Comparison of ENCODE assay signal across 37 cellular contexts in genomic region chr3:113873293-113873692, GRCh38. TPM values are rescaled to one million over a fixed set of nuclear protein-coding genes. Genes with fewer than 3 reads are reported as not detected.
"Had no signal": no experiment of that assay in that cellular context is flagged by ENCODE, and none has a peak within 500 bp of the region (broad histone marks: within the 10 kb centered on the region; RNA-seq: fewer than 3 reads in every experiment).

No MANE protein-coding gene starts in this region.

- H3K9me3 Mint-ChIP-seq: activated B cell treated with CpG ODN at 0.5 μM for 24 hours; activated CD4-positive, alpha-beta memory T cell treated with anti-CD3 and anti-CD28 coated beads for 36 hours; activated CD4-positive, alpha-beta T cell treated with anti-CD3 and anti-CD28 coated beads, Interleukin-2, amount 10 ng/mL, durations not matched to agents 24 days and 14 days; activated CD8-positive, alpha-beta T cell treated with anti-CD3 and anti-CD28 coated beads for 36 hours; activated naive CD4-positive, alpha-beta T cell treated with anti-CD3 and anti-CD28 coated beads, Interleukin-2, amount 10 ng/mL, durations not matched to agents 7 days and 5 days; activated naive CD8-positive, alpha-beta T cell treated with anti-CD3 and anti-CD28 coated beads, Interleukin-2, amount 10 ng/mL, durations not matched to agents 7 days and 5 days; activated naive CD8-positive, alpha-beta T cell treated with anti-CD3 and anti-CD28 coated beads, Interleukin-2, amount 50 U/mL, for 24 hours; activated T-cell treated with anti-CD3 and anti-CD28 coated beads, Interleukin-2, amount 50 U/mL, for 4 hours; activated T-helper 1 cell treated with anti-CD3 and anti-CD28 coated beads, Interleukin-12 subunit alpha, Interleukin-12 subunit beta, Interleukin-2, Interleukin-4 antibody, amounts not matched to agents 30 ng/mL and 10 ng/mL and 1 ng/mL, durations not matched to agents 14 hours and 24 hours and 36 hours; activated T-helper 17 cell treated with anti-CD3 and anti-CD28 coated beads, Interleukin-2, amount 50 U/mL, for 72 hours; central memory CD8-positive, alpha-beta T cell; T-helper 1 cell treated with Interleukin-12 subunit alpha and Interleukin-12 subunit beta and Interleukin-4 antibody, amounts not matched to agents 30 μg/mL and 1 μg/mL, for 36 hours; T-helper 2 cell treated with Interferon-gamma antibody and Interleukin-4, amounts not matched to agents 5 μg/mL and 100 μg/mL, for 36 hours had no signal

- DNase-seq: activated B cell treated with CpG ODN at 0.5 μM for 24 hours; activated CD4-positive, alpha-beta memory T cell treated with anti-CD3 and anti-CD28 coated beads for 36 hours; activated CD4-positive, alpha-beta T cell treated with anti-CD3 and anti-CD28 coated beads for 4 hours; activated CD4-positive, alpha-beta T cell treated with anti-CD3 and anti-CD28 coated beads, Interleukin-2, amount 50 U/mL, for 1 hour; activated CD4-positive, alpha-beta T cell treated with anti-CD3 and anti-CD28 coated beads, Interleukin-2, amount 50 U/mL, for 4 hours; activated CD4-positive, CD25-positive, alpha-beta regulatory T cell treated with anti-CD3 and anti-CD28 coated beads, Interleukin-2, amount 50 U/mL, for 72 hours; activated CD8-positive, alpha-beta memory T cell treated with anti-CD3 and anti-CD28 coated beads, Interleukin-2, amount 50 U/mL, for 4 hours; activated CD8-positive, alpha-beta T cell treated with anti-CD3 and anti-CD28 coated beads for 36 hours; activated effector memory CD4-positive, alpha-beta T cell treated with anti-CD3 and anti-CD28 coated beads, Interleukin-2, amount 50 U/mL, for 16 hours; activated gamma-delta T cell treated with Interleukin-2 at 50 U/mL for 16 hours; activated naive CD4-positive, alpha-beta T cell treated with anti-CD3 and anti-CD28 coated beads, Interleukin-2, amount 10 ng/mL, durations not matched to agents 7 days and 5 days; activated naive CD4-positive, alpha-beta T cell treated with Interleukin-2 at 50 U/mL for 16 hours; activated naive CD8-positive, alpha-beta T cell treated with anti-CD3 and anti-CD28 coated beads, Interleukin-2, amount 10 ng/mL, durations not matched to agents 7 days and 5 days; activated naive CD8-positive, alpha-beta T cell treated with anti-CD3 and anti-CD28 coated beads, Interleukin-2, amount 50 U/mL, for 24 hours; activated T-cell treated with anti-CD3 and anti-CD28 coated beads for 4 hours; activated T-cell treated with anti-CD3 and anti-CD28 coated beads, Interleukin-2, amount 50 U/mL, for 1 hour; activated T-cell treated with anti-CD3 and anti-CD28 coated beads, Interleukin-2, amount 50 U/mL, for 4 hours; activated T-cell treated with anti-CD3 and anti-CD28 coated beads, Interleukin-2, amount 50 U/mL, for 72 hours; amygdala; anterior cingulate cortex; caudate nucleus; SW 1271; T-helper 1 cell; T-helper 2 cell; T-helper 9 cell had no signal

- H3K27me3 Mint-ChIP-seq: activated B cell treated with CpG ODN at 0.5 μM for 24 hours had no signal

- H3K9me3 ChIP-seq: ascending aorta had no signal

- H3K27ac ChIP-seq: ascending aorta, cardiac muscle cell, VCaP had no signal

- H3K4me1 Mint-ChIP-seq: activated B cell treated with CpG ODN at 0.5 μM for 24 hours; activated CD4-positive, alpha-beta T cell treated with anti-CD3 and anti-CD28 coated beads, Interleukin-2, amount 10 ng/mL, durations not matched to agents 24 days and 14 days; activated naive CD4-positive, alpha-beta T cell treated with anti-CD3 and anti-CD28 coated beads, Interleukin-2, amount 10 ng/mL, durations not matched to agents 7 days and 5 days; activated naive CD4-positive, alpha-beta T cell treated with anti-CD3 and anti-CD28 coated beads, Interleukin-2, amount 50 U/mL, for 24 hours; activated naive CD8-positive, alpha-beta T cell treated with anti-CD3 and anti-CD28 coated beads, Interleukin-2, amount 10 ng/mL, durations not matched to agents 7 days and 5 days; activated naive CD8-positive, alpha-beta T cell treated with anti-CD3 and anti-CD28 coated beads, Interleukin-2, amount 50 U/mL, for 24 hours; activated T-helper 17 cell treated with anti-CD3 and anti-CD28 coated beads, Interleukin-2, amount 50 U/mL, for 72 hours; brain; central memory CD8-positive, alpha-beta T cell had no signal

- H3K4me3 Mint-ChIP-seq: activated B cell treated with CpG ODN at 0.5 μM for 24 hours; activated CD4-positive, alpha-beta memory T cell treated with anti-CD3 and anti-CD28 coated beads for 36 hours; activated CD4-positive, alpha-beta T cell treated with anti-CD3 and anti-CD28 coated beads, Interleukin-2, amount 10 ng/mL, durations not matched to agents 24 days and 14 days; activated CD8-positive, alpha-beta T cell treated with anti-CD3 and anti-CD28 coated beads for 36 hours; activated naive CD4-positive, alpha-beta T cell treated with anti-CD3 and anti-CD28 coated beads, Interleukin-2, amount 10 ng/mL, durations not matched to agents 7 days and 5 days; activated naive CD4-positive, alpha-beta T cell treated with anti-CD3 and anti-CD28 coated beads, Interleukin-2, amount 50 U/mL, for 24 hours; activated naive CD8-positive, alpha-beta T cell; activated naive CD8-positive, alpha-beta T cell treated with anti-CD3 and anti-CD28 coated beads, Interleukin-2, amount 10 ng/mL, durations not matched to agents 7 days and 5 days; activated naive CD8-positive, alpha-beta T cell treated with anti-CD3 and anti-CD28 coated beads, Interleukin-2, amount 50 U/mL, for 24 hours; activated T-cell treated with anti-CD3 and anti-CD28 coated beads, Interleukin-2, amount 50 U/mL, for 4 hours; activated T-cell treated with anti-CD3 and anti-CD28 coated beads, Interleukin-2, amount 50 U/mL, for 72 hours; activated T-helper 1 cell treated with anti-CD3 and anti-CD28 coated beads, Interleukin-12 subunit alpha, Interleukin-12 subunit beta, Interleukin-2, Interleukin-4 antibody, amounts not matched to agents 30 ng/mL and 10 ng/mL and 1 ng/mL, durations not matched to agents 14 hours and 24 hours and 36 hours; activated T-helper 17 cell treated with anti-CD3 and anti-CD28 coated beads, Interleukin-2, amount 50 U/mL, for 72 hours; brain; central memory CD8-positive, alpha-beta T cell; T-helper 1 cell treated with Interleukin-12 subunit alpha and Interleukin-12 subunit beta and Interleukin-4 antibody, amounts not matched to agents 30 μg/mL and 1 μg/mL, for 36 hours; T-helper 2 cell treated with Interferon-gamma antibody and Interleukin-4, amounts not matched to agents 5 μg/mL and 100 μg/mL, for 36 hours had no signal

- H3K27me3 ChIP-seq: ascending aorta, cardiac muscle cell had no signal

- H3K27ac Mint-ChIP-seq: activated B cell treated with CpG ODN at 0.5 μM for 24 hours; activated CD4-positive, alpha-beta memory T cell treated with anti-CD3 and anti-CD28 coated beads for 36 hours; activated CD4-positive, alpha-beta T cell treated with anti-CD3 and anti-CD28 coated beads, Interleukin-2, amount 10 ng/mL, durations not matched to agents 24 days and 14 days; activated CD8-positive, alpha-beta T cell treated with anti-CD3 and anti-CD28 coated beads for 36 hours; activated naive CD4-positive, alpha-beta T cell treated with anti-CD3 and anti-CD28 coated beads, Interleukin-2, amount 10 ng/mL, durations not matched to agents 7 days and 5 days; activated naive CD4-positive, alpha-beta T cell treated with anti-CD3 and anti-CD28 coated beads, Interleukin-2, amount 50 U/mL, for 24 hours; activated naive CD8-positive, alpha-beta T cell; activated naive CD8-positive, alpha-beta T cell treated with anti-CD3 and anti-CD28 coated beads, Interleukin-2, amount 10 ng/mL, durations not matched to agents 7 days and 5 days; activated naive CD8-positive, alpha-beta T cell treated with anti-CD3 and anti-CD28 coated beads, Interleukin-2, amount 50 U/mL, for 24 hours; activated T-cell treated with anti-CD3 and anti-CD28 coated beads, Interleukin-2, amount 50 U/mL, for 72 hours; activated T-helper 1 cell treated with anti-CD3 and anti-CD28 coated beads, Interleukin-12 subunit alpha, Interleukin-12 subunit beta, Interleukin-2, Interleukin-4 antibody, amounts not matched to agents 30 ng/mL and 10 ng/mL and 1 ng/mL, durations not matched to agents 14 hours and 24 hours and 36 hours; activated T-helper 17 cell treated with anti-CD3 and anti-CD28 coated beads, Interleukin-2, amount 50 U/mL, for 72 hours; brain; T-helper 1 cell treated with Interleukin-12 subunit alpha and Interleukin-12 subunit beta and Interleukin-4 antibody, amounts not matched to agents 30 μg/mL and 1 μg/mL, for 36 hours; T-helper 2 cell treated with Interferon-gamma antibody and Interleukin-4, amounts not matched to agents 5 μg/mL and 100 μg/mL, for 36 hours had no signal

- H3K4me3 ChIP-seq: ascending aorta, cardiac muscle cell had no signal

- ATAC-seq: activated CD8-positive, alpha-beta T cell treated with anti-CD3 and anti-CD28 coated beads for 36 hours; activated naive CD8-positive, alpha-beta T cell treated with anti-CD3 and anti-CD28 coated beads, Interleukin-2, amount 50 U/mL, for 24 hours; activated T-cell treated with anti-CD3 and anti-CD28 coated beads, Interleukin-2, amount 50 U/mL, for 4 hours; activated T-cell treated with anti-CD3 and anti-CD28 coated beads, Interleukin-2, amount 50 U/mL, for 72 hours; activated T-helper 17 cell treated with anti-CD3 and anti-CD28 coated beads, Interleukin-2, amount 50 U/mL, for 72 hours had no signal

- H3K36me3 Mint-ChIP-seq: activated CD4-positive, alpha-beta memory T cell treated with anti-CD3 and anti-CD28 coated beads for 36 hours; activated naive CD4-positive, alpha-beta T cell treated with anti-CD3 and anti-CD28 coated beads, Interleukin-2, amount 10 ng/mL, durations not matched to agents 7 days and 5 days; activated naive CD4-positive, alpha-beta T cell treated with anti-CD3 and anti-CD28 coated beads, Interleukin-2, amount 50 U/mL, for 24 hours; activated naive CD8-positive, alpha-beta T cell; activated naive CD8-positive, alpha-beta T cell treated with anti-CD3 and anti-CD28 coated beads, Interleukin-2, amount 10 ng/mL, durations not matched to agents 7 days and 5 days had no signal

- H3K4me1 ChIP-seq: ascending aorta had no signal

- H3K36me3 ChIP-seq: ascending aorta, cardiac muscle cell had no signal

RNA-seq across cellular contexts. Expression of gene GRAMD1C, which starts 34.7 kb away (rescaled TPM):
- total RNA-seq: activated CD4-positive, alpha-beta T cell treated with anti-CD3 and anti-CD28 coated beads, Interleukin-2, amount 10 ng/mL, durations not matched to agents 24 days and 14 days; activated T-cell treated with anti-CD3 and anti-CD28 coated beads, Interleukin-2, amount 50 U/mL, for 4 hours had no signal
